Comparison of ENCODE assay signal across 1 cellular context in genomic region chr3:39406368-39407258, GRCh38.
TF ChIP-seq lines count a peak whose summit lies in the region.

Gene RPSA, plus strand, starts transcription at chr3:39406720. Its CDS starts 934 bp downstream, at chr3:39407654.

TF ChIP-seq in K562, 482 proteins besides CTCF, POLR2A, EP300 and RAD21 (continued from another document and continues in another):
- TF ChIP-seq ZNF407 (IDR thresholded peaks at IDR 0.05; ENCODE audit: low read depth): no peak
- TF ChIP-seq IRF2 (CRISPR knock-in tag; IDR thresholded peaks at IDR 0.05): no peak
- peak; percentile 88 for TF ChIP-seq ZNF395 (CRISPR knock-in tag; IDR thresholded peaks at IDR 0.05)
- no peak for TF ChIP-seq IFI16 (CRISPR knock-in tag; IDR thresholded peaks at IDR 0.05)
- TF ChIP-seq ETS1 (conservative IDR thresholded peaks at IDR 0.05; ENCODE audit: control insufficient read depth, low read depth, low read length): peak; percentile 82
- TF ChIP-seq HDGF (IDR thresholded peaks at IDR 0.05): no peak
- peak; percentile 90 for TF ChIP-seq C11orf30 (IDR thresholded peaks at IDR 0.05; ENCODE audit: low read depth)
- TF ChIP-seq RREB1 (CRISPR knock-in tag; IDR thresholded peaks at IDR 0.05): peak; percentile 96
- TF ChIP-seq PHB2 (IDR thresholded peaks at IDR 0.05; ENCODE audit: low read depth): no peak
- peak; percentile 88 for TF ChIP-seq CREB1 (IDR thresholded peaks at IDR 0.05)
- TF ChIP-seq CREB1 (CRISPR knock-in tag; IDR thresholded peaks at IDR 0.05): peak; percentile 93
- peak; percentile 98 for TF ChIP-seq TAF7 (tag; IDR thresholded peaks at IDR 0.05)
- no peak for TF ChIP-seq ZNF445 (CRISPR knock-in tag; IDR thresholded peaks at IDR 0.05; ENCODE audit: low read depth)
- TF ChIP-seq ZBTB34 (CRISPR knock-in tag; IDR thresholded peaks at IDR 0.05): no peak
- no peak; the same call in 1 of the 2 replicates for TF ChIP-seq SREBF2 (CRISPR knock-in tag; IDR thresholded peaks at IDR 0.05)
- TF ChIP-seq ZNF444 (CRISPR knock-in tag; IDR thresholded peaks at IDR 0.05): no peak
- TF ChIP-seq CBX5 (IDR thresholded peaks at IDR 0.05; ENCODE audit: borderline replicate concordance, low read depth): no peak; the same call in 1 of the 2 replicates
- no peak for TF ChIP-seq ZNF398 (CRISPR knock-in tag; IDR thresholded peaks at IDR 0.05)
- TF ChIP-seq ZNF174 (CRISPR knock-in tag; IDR thresholded peaks at IDR 0.05): no peak; the same call in 1 of the 2 replicates
- TF ChIP-seq ZNF707 (CRISPR knock-in tag; conservative IDR thresholded peaks at IDR 0.05): 0 out of 2 replicates have a peak, but pooled peaks have one; percentile 17
- peak; percentile 80 for TF ChIP-seq DMBX1 (CRISPR knock-in tag; IDR thresholded peaks at IDR 0.05; ENCODE audit: borderline replicate concordance)
- no peak; the same call in none of the 2 replicates for TF ChIP-seq TCF3 (CRISPR knock-in tag; IDR thresholded peaks at IDR 0.05)
- TF ChIP-seq ZNF764 (CRISPR knock-in tag; IDR thresholded peaks at IDR 0.05; ENCODE audit: low read depth): 0 out of 2 replicates have a peak, but pooled peaks have one; percentile 12
- no peak for TF ChIP-seq MAFG (tag; conservative IDR thresholded peaks at IDR 0.05)
- peak; percentile 93; the same call in 1 of the 2 replicates for TF ChIP-seq ZNF76 (CRISPR knock-in tag; IDR thresholded peaks at IDR 0.05; ENCODE audit: borderline replicate concordance)
- TF ChIP-seq BHLHE40 (IDR thresholded peaks at IDR 0.05; ENCODE audit: low read length): peak; percentile 84
- TF ChIP-seq ZNF347 (CRISPR knock-in tag; IDR thresholded peaks at IDR 0.05; ENCODE audit: low read depth): no peak
- no peak for TF ChIP-seq ZNF384 (IDR thresholded peaks at IDR 0.05; ENCODE audit: low read depth, low read length)
- TF ChIP-seq NCOA1 (IDR thresholded peaks at IDR 0.05; ENCODE audit: low read depth): peak; percentile 63; the same call in 1 of the 2 replicates
- TF ChIP-seq ZNF239 (CRISPR knock-in tag; IDR thresholded peaks at IDR 0.05): peak; percentile 65; the same call in 1 of the 2 replicates
- no peak for TF ChIP-seq MIER1 (IDR thresholded peaks at IDR 0.05; ENCODE audit: low read depth)
- TF ChIP-seq PCBP2 (IDR thresholded peaks at IDR 0.05; ENCODE audit: low read depth, low read length, poor library complexity, severe bottlenecking): no peak
- no peak for TF ChIP-seq ZNF77 (CRISPR knock-in tag; IDR thresholded peaks at IDR 0.05)
- peak; percentile 93 for TF ChIP-seq RB1 (IDR thresholded peaks at IDR 0.05; ENCODE audit: low read depth)
- peak in 1 of 2 experiments; percentile 89; a peak in 2 of 4 replicates for TF ChIP-seq FOXA3 (CRISPR knock-in tag; conservative IDR thresholded peaks at IDR 0.05 in 1 of 2, IDR thresholded peaks at IDR 0.05 in 1 of 2)
- no peak for TF ChIP-seq HNRNPK (IDR thresholded peaks at IDR 0.05; ENCODE audit: low read depth, low read length, poor library complexity, severe bottlenecking)
- peak; percentile 98 for TF ChIP-seq KDM5B (IDR thresholded peaks at IDR 0.05; ENCODE audit: insufficient replicate concordance, low read depth, low read length)
- TF ChIP-seq HMBOX1 (IDR thresholded peaks at IDR 0.05): peak; percentile 94
- peak; percentile 98 for TF ChIP-seq SAP30 (IDR thresholded peaks at IDR 0.05; ENCODE audit: borderline replicate concordance, insufficient read depth, low read depth, low read length, poor library complexity, severe bottlenecking)
- peak; percentile 87; the same call in 1 of the 2 replicates for TF ChIP-seq KLF6 (CRISPR knock-in tag; IDR thresholded peaks at IDR 0.05; ENCODE audit: borderline replicate concordance)
- TF ChIP-seq FOXK1 (CRISPR knock-in tag; IDR thresholded peaks at IDR 0.05; ENCODE audit: borderline replicate concordance): peak; percentile 91; the same call in 1 of the 2 replicates
- TF ChIP-seq MYNN (IDR thresholded peaks at IDR 0.05): peak; percentile 17; the same call in 1 of the 2 replicates
- TF ChIP-seq MYNN (CRISPR knock-in tag; IDR thresholded peaks at IDR 0.05): no peak
